Comparison of ENCODE assay signal across 9 cellular contexts in genomic region chr9:38529317-38529716, GRCh38.
"Had no signal": no experiment of that assay in that cellular context is flagged by ENCODE, and none has a peak within 500 bp of the region (broad histone marks: within the 10 kb centered on the region; RNA-seq: fewer than 3 reads in every experiment).

No MANE protein-coding gene starts in this region.

- H2AFZ ChIP-seq: GM23248 had no signal

- FAIRE-seq: HepG2 had no signal

- H3K4me3 ChIP-seq: GM23248, HAP-1 had no signal

- H3K27ac ChIP-seq: GM23248, HL-60, KMS-11 had no signal

- H3K9ac ChIP-seq: GM23248, KMS-11 had no signal

- H3K36me3 ChIP-seq: HAP-1 had no signal

- H3K4me2 ChIP-seq: KMS-11 had no signal

- H3K9me3 ChIP-seq: HAP-1 had no signal

- DNase-seq: GM23248, GOT3, H7, Kasumi-1, KBM-7 had no signal
